ENCODE assay signal across 8 cellular contexts in the genomic region with DNA sequence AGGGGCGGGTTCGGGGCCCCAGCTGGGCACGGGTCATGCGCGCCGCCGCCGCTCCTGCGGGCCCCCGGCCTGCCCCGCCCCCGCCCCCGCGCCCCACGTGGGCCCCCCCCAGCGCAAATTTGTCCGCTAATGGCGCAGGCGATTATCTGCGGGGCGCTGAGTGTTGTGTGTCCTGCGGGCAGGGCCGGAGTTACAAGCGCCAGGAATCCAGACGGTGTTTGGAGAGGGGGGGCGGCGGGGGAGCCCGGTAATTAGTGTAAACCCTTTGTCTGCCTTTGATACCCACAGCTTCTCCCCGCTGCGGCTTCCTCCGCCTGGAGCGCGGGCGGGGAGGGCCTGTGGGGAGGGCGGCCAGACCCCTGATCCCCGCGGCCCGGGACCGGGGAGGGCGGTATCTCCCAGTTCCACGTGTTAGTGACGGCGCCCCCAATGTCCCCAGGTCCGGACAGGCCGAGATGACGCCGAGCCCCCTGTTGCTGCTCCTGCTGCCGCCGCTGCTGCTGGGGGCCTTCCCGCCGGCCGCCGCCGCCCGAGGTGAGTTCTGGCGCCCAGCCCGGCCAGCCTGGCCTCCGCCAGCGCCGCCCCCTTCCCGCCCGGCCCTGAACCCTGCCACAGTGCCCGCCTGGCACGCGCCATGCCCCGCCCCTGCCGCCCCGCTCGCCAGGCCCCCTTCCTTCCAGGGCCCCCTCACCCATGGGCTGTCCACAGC. TPM values are rescaled to one million over a fixed set of nuclear protein-coding genes. Genes with fewer than 3 reads are reported as not detected.
DNase-seq lines count a peak whose midpoint lies in the region; ATAC-seq and TF ChIP-seq lines count a peak whose summit lies in the region.

No MANE protein-coding gene starts in this region.

- no peaks in the 10 kb centered on the region for H3K9me3 ChIP-seq in heart right ventricle

- peaks cover 27% of the 10 kb centered on the region for H3K27me3 Mint-ChIP-seq in nephron (ENCODE audit: low read depth)
- peaks cover 9% of the 10 kb centered on the region for H3K27me3 Mint-ChIP-seq in glutamatergic neuron (ENCODE audit: unreplicated experiment)

- peak in 1 of 2 donors; percentile 38 for DNase-seq in heart right ventricle
- no peak for DNase-seq in cardiac septum (ENCODE audit: low spot score)
- DNase-seq in effector CD4-positive, alpha-beta T cell: peak; percentile 33
- no peak for DNase-seq in NAMALWA (ENCODE audit: low spot score)
- DNase-seq in glutamatergic neuron: no peak

- peak overlapping the region; percentile 10 to 56 (median 50) for H3K4me3 ChIP-seq in heart right ventricle
- H3K4me3 ChIP-seq in WI38 (ENCODE audit: low read depth, low read length): peak overlapping the region; percentile 61

- 3 to 5% methylated on average over 61 to 67 of the region's 69 CpGs for WGBS in heart right ventricle, 2 donors

- H3K27me3 ChIP-seq in heart right ventricle: peaks cover 0 to 30% (median 15%) of the 10 kb centered on the region in 7 donors

- ATAC-seq in heart right ventricle (no peak), HG03196 (IDR thresholded peaks at IDR 0.05; ENCODE audit: unreplicated experiment) (no peak)

- H3K36me3 Mint-ChIP-seq in nephron (ENCODE audit: low read depth): peaks cover 5% of the 10 kb centered on the region
- H3K36me3 Mint-ChIP-seq in glutamatergic neuron (ENCODE audit: unreplicated experiment): peaks cover 5% of the 10 kb centered on the region

- no peak for TF ChIP-seq CTCF in heart right ventricle (IDR thresholded peaks at IDR 0.05)
- TF ChIP-seq CTCF in WI38 (IDR thresholded peaks at IDR 0.05; ENCODE audit: low read depth, low read length): no peak
- TF ChIP-seq CTCF in nephron (IDR thresholded peaks at IDR 0.05; ENCODE audit: unreplicated experiment in 3 of 3): no peak
- no peak for TF ChIP-seq CTCF in glutamatergic neuron (IDR thresholded peaks at IDR 0.05; ENCODE audit: partially characterized antibody, unreplicated experiment)

- H3K4me1 Mint-ChIP-seq in nephron (peaks cover 18% of the 10 kb centered on the region), glutamatergic neuron (ENCODE audit: low read depth, unreplicated experiment) (peaks cover 3% of the 10 kb centered on the region)

- no peaks in the 10 kb centered on the region for H3K36me3 ChIP-seq in heart right ventricle

- H3K27ac Mint-ChIP-seq in nephron (no peak overlapping the region), glutamatergic neuron (ENCODE audit: unreplicated experiment) (no peak overlapping the region)

- H3K4me3 Mint-ChIP-seq in nephron: peak overlapping the region; percentile 66 to 74 (median 73)
- no peak overlapping the region for H3K4me3 Mint-ChIP-seq in glutamatergic neuron (ENCODE audit: unreplicated experiment)

- H3K4me1 ChIP-seq in heart right ventricle: peaks cover 14 to 36% (median 26%) of the 10 kb centered on the region in 9 donors

- intact Hi-C loops in heart right ventricle (cut with DNase I): no loop called here
- intact Hi-C loops in cardiac septum (cut with DNase I): no loop called here

- H3K27ac ChIP-seq in heart right ventricle: peak overlapping the region in 1 of 10 donors; percentile 26

- H3K9me3 Mint-ChIP-seq in nephron (peaks cover 3% of the 10 kb centered on the region), glutamatergic neuron (ENCODE audit: unreplicated experiment) (peaks cover 5% of the 10 kb centered on the region)

RNA-seq across cellular contexts. Expression of gene FGFRL1, which starts 0.8 kb away (rescaled TPM):
- total RNA-seq in heart right ventricle (10 to 100 TPM; 22.0 to 36.6 (median 28.1) TPM), cardiac septum (28.1 TPM), glutamatergic neuron (ENCODE audit: unreplicated experiment) (20.9 TPM)
- polyA plus RNA-seq in heart right ventricle: 10 to 100 TPM; 17.1 to 24.3 TPM

RNA-seq across cellular contexts. Expression of gene SLC26A1, which starts 19.0 kb away (rescaled TPM):
- total RNA-seq in heart right ventricle: under 1 TPM in 2 of 10 donors, not detected in 8; 0.28 to 0.38 TPM
- under 1 TPM; 0.06 to 0.66 TPM for polyA plus RNA-seq in heart right ventricle
- total RNA-seq in cardiac septum: 0.22 TPM
- 0.54 TPM for total RNA-seq in glutamatergic neuron (ENCODE audit: unreplicated experiment)

RNA-seq across cellular contexts. Expression of gene IDUA, which starts 25.3 kb away (rescaled TPM):
- total RNA-seq in heart right ventricle (10 to 100 TPM in 1 of 10 donors, 1 to 10 TPM in 9; 6.0 to 10.4 (median 8.7) TPM), cardiac septum (12.9 TPM), glutamatergic neuron (ENCODE audit: unreplicated experiment) (20.3 TPM)
- 10 to 100 TPM in 1 of 2 donors, 1 to 10 TPM in 1; 4.6 to 13.3 TPM for polyA plus RNA-seq in heart right ventricle

RNA-seq across cellular contexts. Expression of gene DGKQ, which starts 38.8 kb away (rescaled TPM):
- total RNA-seq in heart right ventricle (1 to 10 TPM; 2.8 to 5.2 (median 3.8) TPM), cardiac septum (5.2 TPM), glutamatergic neuron (ENCODE audit: unreplicated experiment) (26.2 TPM)
- polyA plus RNA-seq in heart right ventricle: 1 to 10 TPM; 3.6 to 4.9 TPM
